Comparison of ENCODE assay signal across 27 cellular contexts in genomic region chr17:77266213-77266612, GRCh38.
"Had no signal": no experiment of that assay in that cellular context is flagged by ENCODE, and none has a peak within 500 bp of the region (broad histone marks: within the 10 kb centered on the region; RNA-seq: fewer than 3 reads in every experiment).

No MANE protein-coding gene starts in this region.

- ATAC-seq: gastroesophageal sphincter; psoas muscle; stimulated activated naive CD8-positive, alpha-beta T cell treated with anti-CD3 and anti-CD28 coated beads, Interleukin-15, Interleukin-2, amounts not matched to agents 100 U/mL and 50 U/mL, for 24 hours had no signal

- H3K4me1 ChIP-seq: colonic mucosa, gastroesophageal sphincter, heart left ventricle, left ventricle myocardium inferior, psoas muscle, right atrium auricular region, spleen, thyroid gland had no signal

- DNase-seq: activated CD4-positive, alpha-beta T cell treated with anti-CD3 and anti-CD28 coated beads, Interleukin-2, amount 10 ng/mL, durations not matched to agents 7 days and 5 days; activated CD4-positive, CD25-positive, alpha-beta regulatory T cell treated with anti-CD3 and anti-CD28 coated beads, Interleukin-2, amount 50 U/mL, for 72 hours; activated naive CD4-positive, alpha-beta T cell treated with Interleukin-2 at 50 U/mL for 16 hours; activated T-cell treated with anti-CD3 and anti-CD28 coated beads, Interleukin-2, amount 50 U/mL, for 4 hours; colonic mucosa; heart left ventricle; immature natural killer cell; kidney glomerular epithelial cell; left ventricle myocardium inferior; midbrain; natural killer cell; ovary; psoas muscle; spleen; stimulated activated CD4-positive, alpha-beta T cell treated with anti-CD3 and anti-CD28 coated beads, Interleukin-4, amount 100 ng/mL, for 24 hours; stimulated activated naive CD8-positive, alpha-beta T cell treated with anti-CD3 and anti-CD28 coated beads, Interleukin-15, Interleukin-2, amounts not matched to agents 100 U/mL and 50 U/mL, for 24 hours; substantia nigra; T-cell; thyroid gland had no signal

- H3K9me3 Mint-ChIP-seq: activated CD4-positive, alpha-beta T cell treated with anti-CD3 and anti-CD28 coated beads, Interleukin-2, amount 10 ng/mL, durations not matched to agents 7 days and 5 days; activated naive CD8-positive, alpha-beta T cell treated with anti-CD3 and anti-CD28 coated beads for 36 hours; activated T-cell treated with anti-CD3 and anti-CD28 coated beads, Interleukin-2, amount 50 U/mL, for 4 hours; immature natural killer cell; natural killer cell; T-cell; T-helper 2 cell treated with Interferon-gamma antibody and Interleukin-4, amounts not matched to agents 5 μg/mL and 100 μg/mL, for 36 hours had no signal

- FAIRE-seq: bronchial epithelial cell had no signal

- H3K36me3 ChIP-seq: colonic mucosa, gastroesophageal sphincter, heart left ventricle, left ventricle myocardium inferior, neutrophil, ovary, right atrium auricular region, spleen, thyroid gland had no signal

- H3K27ac ChIP-seq: colonic mucosa, epithelial cell of prostate, gastroesophageal sphincter, heart left ventricle, left ventricle myocardium inferior, neutrophil, ovary, psoas muscle, right atrium auricular region, spleen, thyroid gland, VCaP had no signal

- H3K27me3 ChIP-seq: colonic mucosa, gastroesophageal sphincter, ovary, right atrium auricular region, thyroid gland had no signal

- H3K4me3 Mint-ChIP-seq: activated CD4-positive, alpha-beta T cell treated with anti-CD3 and anti-CD28 coated beads, Interleukin-2, amount 10 ng/mL, durations not matched to agents 7 days and 5 days; activated naive CD8-positive, alpha-beta T cell treated with anti-CD3 and anti-CD28 coated beads for 36 hours; activated T-cell treated with anti-CD3 and anti-CD28 coated beads, Interleukin-2, amount 50 U/mL, for 4 hours; immature natural killer cell; natural killer cell; T-cell; T-helper 2 cell treated with Interferon-gamma antibody and Interleukin-4, amounts not matched to agents 5 μg/mL and 100 μg/mL, for 36 hours had no signal

- H3K4me3 ChIP-seq: colonic mucosa, gastroesophageal sphincter, heart left ventricle, left ventricle myocardium inferior, ovary, psoas muscle, right atrium auricular region, spleen, thyroid gland had no signal

- H3K36me3 Mint-ChIP-seq: activated naive CD8-positive, alpha-beta T cell treated with anti-CD3 and anti-CD28 coated beads for 36 hours; immature natural killer cell; natural killer cell; T-cell had no signal

- H3K9me3 ChIP-seq: colonic mucosa, gastroesophageal sphincter, heart left ventricle, left ventricle myocardium inferior, neutrophil, ovary, psoas muscle, right atrium auricular region, spleen, thyroid gland had no signal

- H3K4me1 Mint-ChIP-seq: activated CD4-positive, alpha-beta T cell treated with anti-CD3 and anti-CD28 coated beads, Interleukin-2, amount 10 ng/mL, durations not matched to agents 7 days and 5 days; activated naive CD8-positive, alpha-beta T cell treated with anti-CD3 and anti-CD28 coated beads for 36 hours; immature natural killer cell; natural killer cell; T-cell had no signal

- H3K27ac Mint-ChIP-seq: activated naive CD8-positive, alpha-beta T cell treated with anti-CD3 and anti-CD28 coated beads for 36 hours; immature natural killer cell; natural killer cell; T-cell; T-helper 2 cell treated with Interferon-gamma antibody and Interleukin-4, amounts not matched to agents 5 μg/mL and 100 μg/mL, for 36 hours had no signal
